ENCODE assay signal across 11 cellular contexts in genomic region chr3:58175429-58176184, GRCh38. TPM values are rescaled to one million over a fixed set of nuclear protein-coding genes. Genes with fewer than 3 reads are reported as not detected.
DNase-seq lines count a peak whose midpoint lies in the region; ATAC-seq and TF ChIP-seq lines count a peak whose summit lies in the region.
"Had no signal": no experiment of that assay in that cellular context is flagged by ENCODE, and none has a peak within 500 bp of the region (broad histone marks: within the 10 kb centered on the region; RNA-seq: fewer than 3 reads in every experiment).

No MANE protein-coding gene starts in this region.

- H3K4me3 ChIP-seq in PC-9 (no peak overlapping the region), muscle layer of colon (ENCODE audit: low read depth in 1 of 2, low read length in 2 of 2) (no peak overlapping the region), vagina (no peak overlapping the region)

- no peak overlapping the region for H2AFZ ChIP-seq in PC-9

- H3K4me1 ChIP-seq in PC-9 (replicated peaks; ENCODE audit: insufficient read depth): no peaks in the 10 kb centered on the region; the same call in none of the 2 replicates
- H3K4me1 ChIP-seq in muscle layer of colon (ENCODE audit: insufficient read depth, low read length): peaks cover 47% of the 10 kb centered on the region
- peaks cover 14% of the 10 kb centered on the region for H3K4me1 ChIP-seq in vagina

- no peaks in the 10 kb centered on the region for H3K36me3 ChIP-seq in PC-9 (ENCODE audit: low read depth)
- H3K36me3 ChIP-seq in muscle layer of colon (ENCODE audit: insufficient read depth, low read length): peaks cover 12% of the 10 kb centered on the region
- peaks cover 0 to 10% of the 10 kb centered on the region in 2 donors for H3K36me3 ChIP-seq in vagina

- TF ChIP-seq CTCF in PC-9 (conservative IDR thresholded peaks at IDR 0.05) (no peak), vagina (IDR thresholded peaks at IDR 0.05) (no peak)

- no peak for TF ChIP-seq POLR2A in vagina (IDR thresholded peaks at IDR 0.05)

- H3K27me3 ChIP-seq in PC-9 (ENCODE audit: insufficient read depth, low read depth) (no peaks in the 10 kb centered on the region), muscle layer of colon (ENCODE audit: control insufficient read depth in 1 of 2, insufficient read depth in 2 of 2, low read length in 2 of 2) (no peaks in the 10 kb centered on the region), vagina (no peaks in the 10 kb centered on the region)

- TSS peak; percentile 7 for BruUV-seq in PC-9 (replicated peaks; lab: Mats Ljungman, UMichigan)

- ATAC-seq in esophagus mucosa: peak; percentile 7
- ATAC-seq: stimulated activated naive B cell treated with anti-CD40 and anti-IgM and Interleukin-4, amounts not matched to agents 10 μg/mL and 1 μg/mL and 100 μg/mL, for 72 hours had no signal

- POLR2A ChIA-PET in PC-9 (lab: Charles Lee; ENCODE audit: unreplicated experiment): no interaction called here

- H3K9me2 ChIP-seq in PC-9 (ENCODE audit: insufficient read depth): no peaks in the 10 kb centered on the region

- H3K9me3 ChIP-seq in PC-9 (ENCODE audit: insufficient read depth, low read depth) (no peaks in the 10 kb centered on the region), muscle layer of colon (ENCODE audit: low read length) (no peaks in the 10 kb centered on the region), vagina (no peaks in the 10 kb centered on the region)

- DNase-seq in DMS79 treated with DMSO at 0.1 percent for 48 hours (lab: John Stamatoyannopoulos, UW): peak; percentile 42
- DNase-seq in PC-9: no peak
- DNase-seq in superior temporal gyrus (ENCODE audit: extremely low spot score): no peak
- DNase-seq in activated CD4-positive, alpha-beta T cell treated with anti-CD3 and anti-CD28 coated beads, Interleukin-2, amount 50 U/mL, for 1 hour: no peak
- no peak for DNase-seq in hippocampal formation (lab: John Stamatoyannopoulos, UW)
- no peak for DNase-seq in vagina (ENCODE audit: extremely low spot score in 2 of 2)
- DNase-seq: activated CD4-positive, alpha-beta memory T cell treated with anti-CD3 and anti-CD28 coated beads for 36 hours; NCI-H82; stimulated activated naive B cell treated with anti-CD40 and anti-IgM and Interleukin-4, amounts not matched to agents 10 μg/mL and 1 μg/mL and 100 μg/mL, for 72 hours had no signal

- no peaks in the 10 kb centered on the region for H3K79me2 ChIP-seq in PC-9 (ENCODE audit: low read depth)

- H3F3A ChIP-seq in PC-9 (ENCODE audit: insufficient read depth, low read depth): peaks cover 53% of the 10 kb centered on the region

- CTCF ChIA-PET in PC-9 (lab: Charles Lee): interaction anchor here (0.6 kb wide), 1 partner anchor 41 kb away, joined by 3 read pairs; no protein-coding TSS in a partner anchor

- H3K27ac ChIP-seq in PC-9 (no peak overlapping the region), muscle layer of colon (ENCODE audit: low read depth, low read length) (peak overlapping the region; percentile 62), vagina (no peak overlapping the region)

- H3K9ac ChIP-seq in muscle layer of colon (ENCODE audit: low read length): no peak overlapping the region

- intact Hi-C loops in PC-9 (cut with micrococcal nuclease; ENCODE audit: unreplicated experiment) (loop anchor here (10.0 kb wide), 1 partner anchor 311 kb away; no protein-coding TSS in a partner anchor), vagina (cut with DNase I) (loop anchor here (10.0 kb wide), 1 partner anchor 311 kb away; no protein-coding TSS in a partner anchor)

- H4K20me1 ChIP-seq in PC-9 (ENCODE audit: insufficient read depth): no peaks in the 10 kb centered on the region

- no peak overlapping the region for H3K4me2 ChIP-seq in PC-9

RNA-seq across cellular contexts. Expression of gene DNASE1L3, which starts 35.2 kb away (rescaled TPM):
- total RNA-seq in PC-9 (2021) (not detected in 2 replicates), esophagus mucosa (2.7 TPM), vagina (13.3 TPM)
- total RNA-seq: activated CD4-positive, alpha-beta memory T cell treated with anti-CD3 and anti-CD28 coated beads for 36 hours had no signal
